Comparison of ENCODE assay signal across 23 cellular contexts in the genomic region with DNA sequence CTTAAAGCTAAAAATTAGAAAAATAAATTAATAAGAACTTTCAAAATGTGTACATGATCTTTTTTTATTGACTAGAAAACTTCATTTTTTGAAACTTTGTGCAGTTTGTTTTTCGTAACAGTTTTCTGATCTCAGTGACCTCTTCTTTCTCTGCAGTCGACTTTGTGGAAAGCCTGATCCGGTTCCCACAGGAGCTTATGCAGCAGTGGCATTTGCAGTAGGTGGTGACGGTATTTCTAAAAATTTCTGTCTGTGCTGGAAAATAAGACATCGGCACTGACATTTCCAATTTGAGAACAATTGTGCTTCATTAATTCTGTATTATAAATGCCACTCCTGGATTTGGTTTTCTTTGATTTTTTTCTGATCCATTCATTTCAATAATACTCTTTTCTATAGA.
DNase-seq lines count a peak whose midpoint lies in the region; ATAC-seq and TF ChIP-seq lines count a peak whose summit lies in the region.
"Had no signal": no experiment of that assay in that cellular context is flagged by ENCODE, and none has a peak within 500 bp of the region (broad histone marks: within the 10 kb centered on the region; RNA-seq: fewer than 3 reads in every experiment).

No MANE protein-coding gene starts in this region.

- DNase-seq in neural progenitor cell (ENCODE audit: low spot score) (no peak), putamen (ENCODE audit: low spot score) (peak; percentile 38), endothelial cell (ENCODE audit: low spot score) (no peak)
- DNase-seq in activated T-cell treated with anti-CD3 and anti-CD28 coated beads, Interleukin-2, amount 50 U/mL, for 48 hours = no peak
- DNase-seq: 8988T; ACHN; BE2C; C1 segment of cervical spinal cord; CD4-positive, alpha-beta memory T cell; CD4-positive, CD25-positive, alpha-beta regulatory T cell; CD8-positive, alpha-beta memory T cell; COR-L47; DMS 273 treated with DMSO at 0.1 percent for 48 hours; DMS153; DMS53; DMS79; DND-41; EL; GDM1 had no signal

- H2AFZ ChIP-seq in neural progenitor cell (replicated peaks) = peak overlapping the region; percentile 5

- no peaks in the 10 kb centered on the region for H3K79me2 ChIP-seq in neural progenitor cell (ENCODE audit: low read depth)

- no peak overlapping the region for H3K4me3 ChIP-seq in neural progenitor cell
- H3K4me3 ChIP-seq: BLaER1, GM12878 had no signal

- H3K4me3 Mint-ChIP-seq in neural progenitor cell = no peak overlapping the region
- no peak overlapping the region for H3K4me3 Mint-ChIP-seq in endothelial cell (ENCODE audit: unreplicated experiment)
- H3K4me3 Mint-ChIP-seq: CD14-positive monocyte; CD4-positive, alpha-beta memory T cell; CD4-positive, CD25-positive, alpha-beta regulatory T cell; CD8-positive, alpha-beta memory T cell had no signal

- H3K27ac Mint-ChIP-seq in neural progenitor cell (no peak overlapping the region), endothelial cell (ENCODE audit: unreplicated experiment) (no peak overlapping the region)
- H3K27ac Mint-ChIP-seq: CD14-positive monocyte; CD4-positive, alpha-beta memory T cell; CD4-positive, CD25-positive, alpha-beta regulatory T cell; CD8-positive, alpha-beta memory T cell had no signal

- H3K27ac ChIP-seq in neural progenitor cell = no peak overlapping the region
- H3K27ac ChIP-seq: BLaER1 had no signal

- ATAC-seq in GM19324 (IDR thresholded peaks at IDR 0.05; ENCODE audit: low FRiP score, unreplicated experiment) = no peak
- ATAC-seq: GM12878 had no signal

- peaks cover 5% of the 10 kb centered on the region for H3K4me1 ChIP-seq in neural progenitor cell
- H3K4me1 ChIP-seq: BE2C, BLaER1 had no signal

- no peaks in the 10 kb centered on the region for H4K20me1 ChIP-seq in neural progenitor cell (ENCODE audit: low read depth)
- H4K20me1 ChIP-seq: BLaER1 had no signal

- H3K9me3 ChIP-seq in neural progenitor cell (ENCODE audit: low read depth) = no peaks in the 10 kb centered on the region
- H3K9me3 ChIP-seq: BE2C, BLaER1 had no signal

- no peaks in the 10 kb centered on the region for H3K36me3 ChIP-seq in neural progenitor cell
- H3K36me3 ChIP-seq: BE2C, BLaER1 had no signal

- no peak overlapping the region for H3K9ac ChIP-seq in neural progenitor cell
- H3K9ac ChIP-seq: BLaER1 had no signal

- H3K27me3 Mint-ChIP-seq in neural progenitor cell (ENCODE audit: insufficient read depth, low read depth) (no peaks in the 10 kb centered on the region), endothelial cell (ENCODE audit: unreplicated experiment) (no peaks in the 10 kb centered on the region)
- H3K27me3 Mint-ChIP-seq: CD4-positive, alpha-beta memory T cell; CD4-positive, CD25-positive, alpha-beta regulatory T cell; CD8-positive, alpha-beta memory T cell had no signal

- H3K36me3 Mint-ChIP-seq in neural progenitor cell = no peaks in the 10 kb centered on the region
- no peaks in the 10 kb centered on the region for H3K36me3 Mint-ChIP-seq in endothelial cell (ENCODE audit: low read depth, unreplicated experiment)
- H3K36me3 Mint-ChIP-seq: CD14-positive monocyte; CD4-positive, alpha-beta memory T cell; CD4-positive, CD25-positive, alpha-beta regulatory T cell; CD8-positive, alpha-beta memory T cell had no signal

- no peaks in the 10 kb centered on the region for H3K27me3 ChIP-seq in neural progenitor cell
- H3K27me3 ChIP-seq: BE2C, BLaER1 had no signal

- H3K9me3 Mint-ChIP-seq in neural progenitor cell (no peaks in the 10 kb centered on the region), endothelial cell (ENCODE audit: unreplicated experiment) (no peaks in the 10 kb centered on the region)

- no peaks in the 10 kb centered on the region for H3F3A ChIP-seq in neural progenitor cell (ENCODE audit: low read depth)

- H3K4me1 Mint-ChIP-seq in neural progenitor cell (peaks cover 9% of the 10 kb centered on the region), endothelial cell (ENCODE audit: unreplicated experiment) (no peaks in the 10 kb centered on the region)
- H3K4me1 Mint-ChIP-seq: CD14-positive monocyte; CD4-positive, alpha-beta memory T cell; CD4-positive, CD25-positive, alpha-beta regulatory T cell; CD8-positive, alpha-beta memory T cell had no signal

- TF ChIP-seq CTCF in neural progenitor cell (IDR thresholded peaks at IDR 0.05) = no peak
- TF ChIP-seq CTCF in endothelial cell (IDR thresholded peaks at IDR 0.05; ENCODE audit: unreplicated experiment) = no peak

- no peak overlapping the region for H3K4me2 ChIP-seq in neural progenitor cell
- H3K4me2 ChIP-seq: BLaER1 had no signal
